26 cellular contexts compared by ENCODE assay signal in the genomic region with DNA sequence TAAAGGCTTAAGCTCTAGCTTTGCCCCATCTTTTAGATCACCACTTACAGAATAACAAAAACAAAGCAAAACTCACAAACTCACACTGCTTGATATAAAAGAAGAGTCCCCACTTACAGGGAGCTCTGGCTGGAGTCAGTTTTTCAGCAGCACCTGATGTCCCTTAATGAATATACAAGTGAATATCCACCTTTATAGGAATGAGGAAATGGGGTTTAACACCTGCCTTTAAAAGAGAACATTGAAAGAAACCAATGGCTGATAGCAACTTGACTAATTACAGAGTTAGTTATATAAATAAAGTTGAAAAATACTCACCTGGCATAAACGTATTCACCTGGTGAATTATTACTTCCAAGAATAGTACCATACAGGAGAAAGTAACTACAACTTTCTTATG.
"Had no signal": no experiment of that assay in that cellular context is flagged by ENCODE, and none has a peak within 500 bp of the region (broad histone marks: within the 10 kb centered on the region; RNA-seq: fewer than 3 reads in every experiment).

No MANE protein-coding gene starts in this region.

- H3K36me3 ChIP-seq: stomach, suprapubic skin, thoracic aorta, thyroid gland, tibial artery, tibial nerve, transverse colon, upper lobe of left lung, upper lobe of right lung, uterus, vagina had no signal

- H3K27ac ChIP-seq: stomach, suprapubic skin, testis, thoracic aorta, thyroid gland, tibial artery, tibial nerve, transverse colon, upper lobe of left lung, upper lobe of right lung, uterus, vagina had no signal

- H3K27me3 ChIP-seq: stomach, suprapubic skin, testis, thyroid gland, tibial artery, tibial nerve, upper lobe of left lung, upper lobe of right lung, uterus, vagina had no signal

- H3K4me3 ChIP-seq: stomach, suprapubic skin, testis, thoracic aorta, thyroid gland, tibial artery, tibial nerve, transverse colon, upper lobe of left lung, upper lobe of right lung, uterus, vagina had no signal

- DNase-seq: stimulated activated CD4-positive, alpha-beta T cell treated with anti-CD3 and anti-CD28 coated beads, Interleukin-2, amount 100 ng/mL, for 48 hours; stimulated activated CD4-positive, alpha-beta T cell treated with anti-CD3 and anti-CD28 coated beads, Interleukin-4, amount 100 ng/mL, for 1 hour; stimulated activated CD4-positive, alpha-beta T cell treated with anti-CD3 and anti-CD28 coated beads, Interleukin-4, amount 100 ng/mL, for 24 hours; stimulated activated CD4-positive, alpha-beta T cell treated with anti-CD3 and anti-CD28 coated beads, Interleukin-4, amount 100 ng/mL, for 4 hours; stimulated activated CD8-positive, alpha-beta memory T cell treated with anti-CD3 and anti-CD28 coated beads, Interleukin-4, amount 100 ng/mL, for 48 hours; stimulated activated naive B cell treated with anti-CD40 and anti-IgM and Interleukin-4, amounts not matched to agents 10 μg/mL and 1 μg/mL and 100 μg/mL, for 72 hours; stimulated activated naive CD4-positive, alpha-beta T cell; stimulated activated naive CD4-positive, alpha-beta T cell treated with Interleukin-2 at 50 U/mL for 16 hours; stimulated activated naive CD8-positive, alpha-beta T cell treated with anti-CD3 and anti-CD28 coated beads, Interleukin-15, amount 100 ng/mL, for 72 hours; stimulated activated naive CD8-positive, alpha-beta T cell treated with anti-CD3 and anti-CD28 coated beads, Interleukin-15, Interleukin-2, amounts not matched to agents 100 U/mL and 50 U/mL, for 24 hours; stomach; substantia nigra; testis; thyroid gland; tibial artery; transverse colon; trophoblast cell; upper lobe of left lung; upper lobe of right lung; uterus had no signal

- H3K4me1 ChIP-seq: stomach, suprapubic skin, testis, thyroid gland, tibial artery, tibial nerve, transverse colon, upper lobe of left lung, upper lobe of right lung, uterus, vagina had no signal

- H3K9me3 ChIP-seq: testis, thyroid gland had no signal

- ATAC-seq: stimulated activated effector memory CD8-positive, alpha-beta T cell treated with anti-CD3 and anti-CD28 coated beads, Interleukin-12 subunit alpha, Interleukin-12 subunit beta, amount 100 ng/mL, for 72 hours; stimulated activated memory B cell treated with anti-CD40 and anti-IgM and Interleukin-4, amounts not matched to agents 10 μg/mL and 1 μg/mL and 100 μg/mL, for 72 hours; stimulated activated naive B cell treated with anti-CD40 and anti-IgM and Interleukin-4, amounts not matched to agents 10 μg/mL and 1 μg/mL and 100 μg/mL, for 72 hours; stimulated activated naive CD8-positive, alpha-beta T cell treated with anti-CD3 and anti-CD28 coated beads, Interleukin-15, amount 100 ng/mL, for 72 hours; stimulated activated naive CD8-positive, alpha-beta T cell treated with anti-CD3 and anti-CD28 coated beads, Interleukin-15, Interleukin-2, amounts not matched to agents 100 U/mL and 50 U/mL, for 24 hours; upper lobe of right lung had no signal
